In the genomic region with DNA sequence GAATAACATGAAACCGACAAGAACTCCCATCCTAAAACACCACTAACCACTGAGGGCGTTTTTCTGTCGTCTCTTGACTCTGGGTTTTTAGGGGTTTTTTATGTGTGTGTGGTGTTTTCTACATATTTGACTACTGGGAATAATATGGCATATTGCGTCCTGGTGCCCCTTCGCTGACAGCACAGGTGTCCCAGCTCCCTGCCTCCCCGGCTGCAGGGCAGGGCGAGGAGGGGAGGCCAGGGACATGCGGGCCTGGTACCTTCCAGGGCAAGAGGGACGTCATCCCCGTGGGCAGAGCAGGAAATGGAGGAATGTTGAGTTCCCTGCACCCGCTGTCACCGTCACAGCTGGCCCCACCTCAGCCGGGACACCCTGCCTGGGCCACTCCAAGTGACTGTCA, we compare ENCODE assay signal across 12 cellular contexts. TPM values are rescaled to one million over a fixed set of nuclear protein-coding genes. Genes with fewer than 3 reads are reported as not detected.
DNase-seq lines count a peak whose midpoint lies in the region; ATAC-seq, FAIRE-seq and TF ChIP-seq lines count a peak whose summit lies in the region.
"Had no signal": no experiment of that assay in that cellular context is flagged by ENCODE, and none has a peak within 500 bp of the region (broad histone marks: within the 10 kb centered on the region; RNA-seq: fewer than 3 reads in every experiment).

No MANE protein-coding gene starts in this region.

- no peaks in the 10 kb centered on the region for H4K20me1 ChIP-seq in OCI-LY7 (ENCODE audit: insufficient read depth, low read length)
- H4K20me1 ChIP-seq in hepatocyte (ENCODE audit: insufficient read depth, poor library complexity, severe bottlenecking) = peaks cover 35% of the 10 kb centered on the region

- H3K27ac ChIP-seq in OCI-LY7 (ENCODE audit: low read depth, low read length, poor library complexity, severe bottlenecking) (peak overlapping the region; percentile 93), hepatocyte (peak overlapping the region; percentile 91)

- no peaks in the 10 kb centered on the region for H3K9me2 ChIP-seq in OCI-LY7 (ENCODE audit: insufficient read depth, low read length)
- no peaks in the 10 kb centered on the region for H3K9me2 ChIP-seq in hepatocyte (replicated peaks; ENCODE audit: insufficient read depth)

- peaks cover 6% of the 10 kb centered on the region for H3K36me3 Mint-ChIP-seq in stimulated activated effector memory CD8-positive, alpha-beta T cell treated with anti-CD3 and anti-CD28 coated beads, Interleukin-12 subunit alpha, Interleukin-12 subunit beta, amount 100 ng/mL, for 72 hours

- ATAC-seq in stimulated activated effector memory CD8-positive, alpha-beta T cell treated with anti-CD3 and anti-CD28 coated beads, Interleukin-12 subunit alpha, Interleukin-12 subunit beta, amount 100 ng/mL, for 72 hours = no peak

- POLR2A ChIA-PET in OCI-LY7 (lab: Charles Lee) = interaction anchor here (3.9 kb wide), 1 partner anchor 12 kb away, joined by 46 read pairs; no protein-coding TSS in a partner anchor

- no peaks in the 10 kb centered on the region for H3K27me3 ChIP-seq in hepatocyte
- H3K27me3 ChIP-seq: esophagus squamous epithelium had no signal

- H3K79me2 ChIP-seq in OCI-LY7 (ENCODE audit: insufficient read depth, low read depth, low read length) (peaks cover 29% of the 10 kb centered on the region; the same call in 1 of the 2 replicates), hepatocyte (peaks cover 82% of the 10 kb centered on the region)

- CTCF ChIA-PET in OCI-LY7 (lab: Charles Lee; ENCODE audit: unreplicated experiment) = no interaction called here

- peaks cover 40% of the 10 kb centered on the region for H3K4me1 Mint-ChIP-seq in stimulated activated effector memory CD8-positive, alpha-beta T cell treated with anti-CD3 and anti-CD28 coated beads, Interleukin-12 subunit alpha, Interleukin-12 subunit beta, amount 100 ng/mL, for 72 hours

- H3K4me3 Mint-ChIP-seq in stimulated activated effector memory CD8-positive, alpha-beta T cell treated with anti-CD3 and anti-CD28 coated beads, Interleukin-12 subunit alpha, Interleukin-12 subunit beta, amount 100 ng/mL, for 72 hours = peak overlapping the region; percentile 70
- H3K4me3 Mint-ChIP-seq: activated naive CD4-positive, alpha-beta T cell treated with anti-CD3 and anti-CD28 coated beads for 36 hours had no signal

- no peaks in the 10 kb centered on the region for H3K9me3 Mint-ChIP-seq in stimulated activated effector memory CD8-positive, alpha-beta T cell treated with anti-CD3 and anti-CD28 coated beads, Interleukin-12 subunit alpha, Interleukin-12 subunit beta, amount 100 ng/mL, for 72 hours
- H3K9me3 Mint-ChIP-seq: activated naive CD4-positive, alpha-beta T cell treated with anti-CD3 and anti-CD28 coated beads for 36 hours had no signal

- H3K4me3 ChIP-seq in OCI-LY7 (ENCODE audit: low read depth, low read length, poor library complexity, severe bottlenecking) (peak overlapping the region; percentile 64), hepatocyte (no peak overlapping the region)

- H3K27ac Mint-ChIP-seq in stimulated activated effector memory CD8-positive, alpha-beta T cell treated with anti-CD3 and anti-CD28 coated beads, Interleukin-12 subunit alpha, Interleukin-12 subunit beta, amount 100 ng/mL, for 72 hours = peak overlapping the region; percentile 92
- H3K27ac Mint-ChIP-seq: activated naive CD4-positive, alpha-beta T cell treated with anti-CD3 and anti-CD28 coated beads for 36 hours had no signal

- intact Hi-C loops in OCI-LY7 (cut with micrococcal nuclease; ENCODE audit: unreplicated experiment) = no loop called here

- no peak for FAIRE-seq in frontal cortex (lab: Jason Lieb, UNC)

- no peak overlapping the region for H2AFZ ChIP-seq in OCI-LY7 (ENCODE audit: low read length)
- H2AFZ ChIP-seq in hepatocyte = no peak overlapping the region

- H3K4me1 ChIP-seq in OCI-LY7 (ENCODE audit: insufficient read depth, low read length, poor library complexity, severe bottlenecking) (peaks cover 83% of the 10 kb centered on the region), hepatocyte (ENCODE audit: insufficient read depth) (peaks cover 41% of the 10 kb centered on the region)

- H3K9me3 ChIP-seq in OCI-LY7 (ENCODE audit: low read length) (no peaks in the 10 kb centered on the region), hepatocyte (ENCODE audit: low read depth) (no peaks in the 10 kb centered on the region)
- H3K9me3 ChIP-seq: esophagus squamous epithelium had no signal

- TF ChIP-seq CTCF in OCI-LY7 (conservative IDR thresholded peaks at IDR 0.05; ENCODE audit: low read length) (no peak), hepatocyte (IDR thresholded peaks at IDR 0.05; ENCODE audit: poor library complexity) (no peak)

- H3K36me3 ChIP-seq in OCI-LY7 (ENCODE audit: insufficient read depth, low read length) (no peaks in the 10 kb centered on the region), hepatocyte (replicated peaks; ENCODE audit: insufficient read depth, low read depth) (no peaks in the 10 kb centered on the region)
- H3K36me3 ChIP-seq: esophagus squamous epithelium had no signal

- BruUV-seq in OCI-LY7 (replicated peaks; lab: Mats Ljungman, UMichigan) = no TSS peak

- peak; percentile 13 for DNase-seq in NCI-H82 (lab: John Stamatoyannopoulos, UW)
- DNase-seq in NCI-H82 treated with DMSO at 0.1 percent for 48 hours (lab: John Stamatoyannopoulos, UW; ENCODE audit: unreplicated experiment) = no peak
- peak; percentile 16 for DNase-seq in OCI-LY7 (ENCODE audit: low spot score)
- DNase-seq in hepatocyte (ENCODE audit: low spot score) = no peak
- no peak for DNase-seq in stimulated activated effector memory CD8-positive, alpha-beta T cell treated with anti-CD3 and anti-CD28 coated beads, Interleukin-12 subunit alpha, Interleukin-12 subunit beta, amount 100 ng/mL, for 72 hours (ENCODE audit: low spot score in 2 of 2)
- no peak for DNase-seq in NCI-H69 (lab: John Stamatoyannopoulos, UW)
- no peak for DNase-seq in frontal cortex (ENCODE audit: low spot score in 2 of 2)
- no peak for DNase-seq in NCI-H510A (lab: John Stamatoyannopoulos, UW)
- DNase-seq: 8988T; activated naive CD4-positive, alpha-beta T cell treated with anti-CD3 and anti-CD28 coated beads for 36 hours; esophagus squamous epithelium; NCI-H2107 had no signal

- H3K4me2 ChIP-seq in OCI-LY7 (ENCODE audit: low read length) (peak overlapping the region; percentile 94), hepatocyte (peak overlapping the region; percentile 75)

- 83% methylated on average over 13 of the region's 13 CpGs for WGBS in hepatocyte (ENCODE audit: low lambda C conversion rate, missing lambda C conversion rate)

RNA-seq across cellular contexts. Expression of gene VAV2, which starts 34.8 kb away (rescaled TPM):
- total RNA-seq in OCI-LY7 (2014; rRNA removed; shearing (Covaris generic)) = 10.6 and 11.0 TPM in 2 replicates
- 23.2 and 27.8 TPM in 2 replicates for total RNA-seq in OCI-LY7 (2022)
- 22.2 and 24.9 TPM in 2 replicates for total RNA-seq in hepatocyte
- polyA plus RNA-seq in hepatocyte = 27.5 and 27.7 TPM in 2 replicates
- 31.0 TPM for total RNA-seq in frontal cortex

Comparison
In these comparisons a context has a peak if more than half of its experiments do, and no peak if none do; other contexts are left out.
1. DNase-seq: peak in NCI-H82 (single experiment) and OCI-LY7 (single experiment); none in NCI-H82 treated with DMSO at 0.1 percent for 48 hours (single experiment), hepatocyte (single experiment), stimulated activated effector memory CD8-positive, alpha-beta T cell treated with anti-CD3 and anti-CD28 coated beads, Interleukin-12 subunit alpha, Interleukin-12 subunit beta, amount 100 ng/mL, for 72 hours (0 of 2), NCI-H69 (single experiment), frontal cortex (0 of 2) and NCI-H510A (single experiment).